ENCODE assay signal across 28 cellular contexts in genomic region chr7:10116511-10116910, GRCh38.
"Had no signal": no experiment of that assay in that cellular context is flagged by ENCODE, and none has a peak within 500 bp of the region (broad histone marks: within the 10 kb centered on the region; RNA-seq: fewer than 3 reads in every experiment).

No MANE protein-coding gene starts in this region.

- H3K9me3 Mint-ChIP-seq: activated CD4-positive, alpha-beta T cell treated with anti-CD3 and anti-CD28 coated beads, Interleukin-2, amount 10 ng/mL, durations not matched to agents 24 days and 14 days had no signal

- H3K36me3 Mint-ChIP-seq: activated naive CD8-positive, alpha-beta T cell treated with anti-CD3 and anti-CD28 coated beads, Interleukin-2, amount 10 ng/mL, durations not matched to agents 7 days and 5 days had no signal

- ATAC-seq: activated CD8-positive, alpha-beta T cell treated with anti-CD3 and anti-CD28 coated beads for 36 hours; activated T-cell treated with anti-CD3 and anti-CD28 coated beads, Interleukin-2, amount 50 U/mL, for 72 hours; activated T-helper 17 cell treated with anti-CD3 and anti-CD28 coated beads, Interleukin-2, amount 50 U/mL, for 72 hours; Panc1; SK-N-SH treated with all-trans-retinoic acid at 6 μM for 48 hours had no signal

- H3K27ac Mint-ChIP-seq: activated CD4-positive, alpha-beta T cell treated with anti-CD3 and anti-CD28 coated beads, Interleukin-2, amount 10 ng/mL, durations not matched to agents 24 days and 14 days; activated CD8-positive, alpha-beta T cell treated with anti-CD3 and anti-CD28 coated beads for 36 hours; activated naive CD8-positive, alpha-beta T cell treated with anti-CD3 and anti-CD28 coated beads, Interleukin-2, amount 10 ng/mL, durations not matched to agents 7 days and 5 days; activated T-cell treated with anti-CD3 and anti-CD28 coated beads, Interleukin-2, amount 50 U/mL, for 72 hours; activated T-helper 17 cell treated with anti-CD3 and anti-CD28 coated beads, Interleukin-2, amount 50 U/mL, for 72 hours had no signal

- DNase-seq: activated CD4-positive, alpha-beta T cell treated with anti-CD3 and anti-CD28 coated beads for 1 hour; activated CD4-positive, alpha-beta T cell treated with anti-CD3 and anti-CD28 coated beads, Interleukin-2, amount 10 ng/mL, durations not matched to agents 24 days and 14 days; activated CD4-positive, alpha-beta T cell treated with anti-CD3 and anti-CD28 coated beads, Interleukin-2, amount 50 U/mL, for 4 hours; activated CD4-positive, CD25-positive, alpha-beta regulatory T cell; activated CD8-positive, alpha-beta T cell treated with anti-CD3 and anti-CD28 coated beads for 36 hours; activated effector memory CD4-positive, alpha-beta T cell treated with anti-CD3 and anti-CD28 coated beads, Interleukin-2, amount 50 U/mL, for 16 hours; activated naive CD4-positive, alpha-beta T cell; activated naive CD4-positive, alpha-beta T cell treated with anti-CD3 and anti-CD28 coated beads, Interleukin-2, amount 50 U/mL, for 16 hours; activated naive CD8-positive, alpha-beta T cell treated with anti-CD3 and anti-CD28 coated beads, Interleukin-2, amount 10 ng/mL, durations not matched to agents 7 days and 5 days; activated T-cell treated with anti-CD3 and anti-CD28 coated beads, Interleukin-2, amount 50 U/mL, for 1 hour; activated T-cell treated with anti-CD3 and anti-CD28 coated beads, Interleukin-2, amount 50 U/mL, for 72 hours; amygdala; Karpas-422; NCI-H1105; NCI-H1417 treated with DMSO at 0.1 percent for 48 hours; NCI-H187 treated with DMSO at 0.1 percent for 48 hours; NCI-H2081; NCI-H345; NCI-H524 treated with DMSO at 0.1 percent for 48 hours; RPMI8226; SIG-M5; T-helper 1 cell; T-helper 2 cell; T-helper 9 cell; WERI-Rb-1 had no signal
